ENCODE assay signal across 22 cellular contexts in genomic region chr18:63173983-63174382, GRCh38.
"Had no signal": no experiment of that assay in that cellular context is flagged by ENCODE, and none has a peak within 500 bp of the region (broad histone marks: within the 10 kb centered on the region; RNA-seq: fewer than 3 reads in every experiment).

No MANE protein-coding gene starts in this region.

- H3K9me3 ChIP-seq: breast epithelium, colonic mucosa, esophagus squamous epithelium, gastrocnemius medialis, left ventricle myocardium inferior, SK-N-SH, upper lobe of right lung had no signal

- ATAC-seq: activated CD8-positive, alpha-beta T cell treated with anti-CD3 and anti-CD28 coated beads, Interleukin-2, amount 10 ng/mL, durations not matched to agents 7 days and 5 days; effector memory CD8-positive, alpha-beta T cell; gastrocnemius medialis; stimulated activated naive CD8-positive, alpha-beta T cell treated with anti-CD3 and anti-CD28 coated beads, Interleukin-15, Interleukin-2, amounts not matched to agents 100 U/mL and 50 U/mL, for 24 hours; upper lobe of right lung; WTC11 had no signal

- H3K9me3 Mint-ChIP-seq: activated naive CD8-positive, alpha-beta T cell treated with anti-CD3 and anti-CD28 coated beads, Interleukin-2, amount 10 ng/mL, durations not matched to agents 7 days and 5 days; activated T-helper 1 cell treated with anti-CD3 and anti-CD28 coated beads, Interleukin-12 subunit alpha, Interleukin-12 subunit beta, Interleukin-2, Interleukin-4 antibody, amounts not matched to agents 30 ng/mL and 10 ng/mL and 1 ng/mL, durations not matched to agents 14 hours and 24 hours and 36 hours; effector memory CD8-positive, alpha-beta T cell had no signal

- H3K4me3 ChIP-seq: breast epithelium, colonic mucosa, dorsolateral prefrontal cortex, esophagus squamous epithelium, gastrocnemius medialis, left ventricle myocardium inferior, upper lobe of right lung had no signal

- H3K27ac Mint-ChIP-seq: activated CD4-positive, alpha-beta T cell treated with anti-CD3 and anti-CD28 coated beads, Interleukin-2, amount 10 ng/mL, durations not matched to agents 7 days and 5 days; activated CD8-positive, alpha-beta T cell treated with anti-CD3 and anti-CD28 coated beads, Interleukin-2, amount 10 ng/mL, durations not matched to agents 7 days and 5 days; activated naive CD8-positive, alpha-beta T cell treated with anti-CD3 and anti-CD28 coated beads, Interleukin-2, amount 10 ng/mL, durations not matched to agents 7 days and 5 days; activated T-helper 1 cell treated with anti-CD3 and anti-CD28 coated beads, Interleukin-12 subunit alpha, Interleukin-12 subunit beta, Interleukin-2, Interleukin-4 antibody, amounts not matched to agents 30 ng/mL and 10 ng/mL and 1 ng/mL, durations not matched to agents 14 hours and 24 hours and 36 hours; WTC11 had no signal

- H3K9ac ChIP-seq: SK-N-SH had no signal

- H3K36me3 ChIP-seq: breast epithelium, colonic mucosa, esophagus squamous epithelium, gastrocnemius medialis, left ventricle myocardium inferior, upper lobe of right lung had no signal

- H3K27ac ChIP-seq: breast epithelium, colonic mucosa, dorsolateral prefrontal cortex, esophagus squamous epithelium, gastrocnemius medialis, left ventricle myocardium inferior, upper lobe of right lung had no signal

- H3K4me3 Mint-ChIP-seq: activated CD4-positive, alpha-beta T cell treated with anti-CD3 and anti-CD28 coated beads, Interleukin-2, amount 10 ng/mL, durations not matched to agents 7 days and 5 days; activated CD8-positive, alpha-beta T cell treated with anti-CD3 and anti-CD28 coated beads, Interleukin-2, amount 10 ng/mL, durations not matched to agents 7 days and 5 days; activated naive CD8-positive, alpha-beta T cell treated with anti-CD3 and anti-CD28 coated beads, Interleukin-2, amount 10 ng/mL, durations not matched to agents 7 days and 5 days; activated T-helper 1 cell treated with anti-CD3 and anti-CD28 coated beads, Interleukin-12 subunit alpha, Interleukin-12 subunit beta, Interleukin-2, Interleukin-4 antibody, amounts not matched to agents 30 ng/mL and 10 ng/mL and 1 ng/mL, durations not matched to agents 14 hours and 24 hours and 36 hours; effector memory CD8-positive, alpha-beta T cell; WTC11 had no signal

- DNase-seq: activated CD4-positive, alpha-beta T cell treated with anti-CD3 and anti-CD28 coated beads, Interleukin-2, amount 10 ng/mL, durations not matched to agents 7 days and 5 days; activated CD8-positive, alpha-beta T cell treated with anti-CD3 and anti-CD28 coated beads, Interleukin-2, amount 10 ng/mL, durations not matched to agents 7 days and 5 days; activated gamma-delta T cell treated with Interleukin-2 at 50 U/mL for 16 hours; activated naive CD8-positive, alpha-beta T cell treated with anti-CD3 and anti-CD28 coated beads, Interleukin-2, amount 10 ng/mL, durations not matched to agents 7 days and 5 days; amniotic stem cell; colonic mucosa; dorsolateral prefrontal cortex; effector memory CD8-positive, alpha-beta T cell; esophagus squamous epithelium; gastrocnemius medialis; hippocampal formation; left ventricle myocardium inferior; mammary epithelial cell; occipital lobe; SK-N-SH; stimulated activated CD4-positive, alpha-beta T cell treated with anti-CD3 and anti-CD28 coated beads, Interleukin-2, amount 100 ng/mL, for 48 hours; stimulated activated CD8-positive, alpha-beta memory T cell treated with anti-CD3 and anti-CD28 coated beads, Interleukin-4, amount 100 ng/mL, for 48 hours; stimulated activated naive CD8-positive, alpha-beta T cell treated with anti-CD3 and anti-CD28 coated beads, Interleukin-15, Interleukin-2, amounts not matched to agents 100 U/mL and 50 U/mL, for 24 hours; upper lobe of right lung had no signal

- H3K36me3 Mint-ChIP-seq: WTC11 had no signal

- H3K4me2 ChIP-seq: SK-N-SH had no signal

- H3K4me1 ChIP-seq: upper lobe of right lung had no signal

- H3K27me3 ChIP-seq: breast epithelium, colonic mucosa, dorsolateral prefrontal cortex, esophagus squamous epithelium, gastrocnemius medialis, upper lobe of right lung had no signal

- H3K27me3 Mint-ChIP-seq: activated CD4-positive, alpha-beta T cell treated with anti-CD3 and anti-CD28 coated beads, Interleukin-2, amount 10 ng/mL, durations not matched to agents 7 days and 5 days; activated naive CD8-positive, alpha-beta T cell treated with anti-CD3 and anti-CD28 coated beads, Interleukin-2, amount 10 ng/mL, durations not matched to agents 7 days and 5 days; effector memory CD8-positive, alpha-beta T cell had no signal
